ENCODE assay signal across 8 cellular contexts in genomic region chr3:15064835-15065549, GRCh38. TPM values are rescaled to one million over a fixed set of nuclear protein-coding genes. Genes with fewer than 3 reads are reported as not detected.
DNase-seq lines count a peak whose midpoint lies in the region; ATAC-seq and TF ChIP-seq lines count a peak whose summit lies in the region.

Gene MRPS25, minus strand, starts transcription at chr3:15065315. Its CDS starts 121 bp downstream, at chr3:15065194.

- CTCF ChIA-PET in PC-9 (lab: Charles Lee) = interaction anchor here (1.3 kb wide), 1 partner anchor 14 kb away, joined by 4 read pairs; no protein-coding TSS in a partner anchor

- 0 out of 2 replicates have a peak within 1 kb of the TSS, but pooled peaks have one; percentile 36 for H3K27ac ChIP-seq in PC-9
- H3K27ac ChIP-seq in esophagus (ENCODE audit: low read depth in 2 of 2, low read length in 1 of 2) = peak within 1 kb of the TSS; percentile 66 to 88

- peak within 1 kb of the TSS; percentile 88 for H3K4me3 ChIP-seq in Jurkat, Clone E6-1 (ENCODE audit: low read length)
- H3K4me3 ChIP-seq in PC-9 (peak within 1 kb of the TSS; percentile 97), esophagus (ENCODE audit: low read depth in 1 of 2, low read length in 2 of 2) (peak within 1 kb of the TSS; percentile 80 to 88), mucosa of stomach (ENCODE audit: low read length) (peak within 1 kb of the TSS; percentile 80)

- H3K4me1 ChIP-seq in PC-9 (replicated peaks; ENCODE audit: insufficient read depth) = peaks cover 18% of the 10 kb centered on the region
- peaks cover 5 to 13% of the 10 kb centered on the region in 2 donors for H3K4me1 ChIP-seq in esophagus (ENCODE audit: control insufficient read depth in 2 of 2, insufficient read depth in 2 of 2, low read length in 1 of 2)
- peaks cover 15% of the 10 kb centered on the region for H3K4me1 ChIP-seq in mucosa of stomach (ENCODE audit: control insufficient read depth, insufficient read depth, low read length)

- no peaks in the 10 kb centered on the region for H3K9me3 ChIP-seq in PC-9 (ENCODE audit: insufficient read depth, low read depth)
- H3K9me3 ChIP-seq in esophagus (ENCODE audit: control insufficient read depth in 2 of 2, insufficient read depth in 1 of 2, low read depth in 1 of 2, low read length in 1 of 2) = no peaks in the 10 kb centered on the region
- no peaks in the 10 kb centered on the region for H3K9me3 ChIP-seq in mucosa of stomach (ENCODE audit: control insufficient read depth, low read length)

- peak within 1 kb of the TSS; percentile 89 for H3K9ac ChIP-seq in mucosa of stomach (ENCODE audit: low read length)

- BruUV-seq in PC-9 (replicated peaks; lab: Mats Ljungman, UMichigan) = no TSS peak

- H3K36me3 ChIP-seq in PC-9 (ENCODE audit: low read depth) (no peaks in the 10 kb centered on the region), esophagus (ENCODE audit: control insufficient read depth in 2 of 2, insufficient read depth in 2 of 2, low read length in 1 of 2) (peaks cover 0 to 2% of the 10 kb centered on the region in 2 donors), mucosa of stomach (ENCODE audit: control insufficient read depth, insufficient read depth, low read length) (no peaks in the 10 kb centered on the region)

- peak; percentile 94 for ATAC-seq in GM21717 (IDR thresholded peaks at IDR 0.05; ENCODE audit: unreplicated experiment)

- no peaks in the 10 kb centered on the region; the same call in 1 of the 2 replicates for H3K9me2 ChIP-seq in PC-9 (ENCODE audit: insufficient read depth)

- peak within 1 kb of the TSS; percentile 95 for H3K4me2 ChIP-seq in PC-9

- H2AFZ ChIP-seq in PC-9 = peak within 1 kb of the TSS; percentile 97

- POLR2A ChIA-PET in PC-9 (lab: Charles Lee; ENCODE audit: unreplicated experiment) = interaction anchor here (0.7 kb wide), 2 partner anchors 92 to 1329 kb away, joined by 3 to 5 read pairs; no protein-coding TSS in a partner anchor

- no peak for TF ChIP-seq CTCF in PC-9 (conservative IDR thresholded peaks at IDR 0.05)

- H3K27me3 ChIP-seq in PC-9 (ENCODE audit: insufficient read depth, low read depth) (no peaks in the 10 kb centered on the region), esophagus (ENCODE audit: control insufficient read depth in 1 of 2, insufficient read depth in 2 of 2, low read length in 2 of 2) (no peaks in the 10 kb centered on the region), mucosa of stomach (ENCODE audit: control insufficient read depth, insufficient read depth, low read length) (no peaks in the 10 kb centered on the region)

- WGBS in esophagus, 2 donors = 0% methylated on average over 69 of the region's 69 CpGs

- DNase-seq in DMS153 treated with DMSO at 0.1 percent for 48 hours (lab: John Stamatoyannopoulos, UW; ENCODE audit: unreplicated experiment) (peak; percentile 27), PC-9 (peak; percentile 81 to 88)
- DNase-seq in Jurkat, Clone E6-1 (ENCODE audit: low read depth, low spot score) = peak; percentile 87
- peak; percentile 85 for DNase-seq in activated T-cell treated with anti-CD3 and anti-CD28 coated beads, Interleukin-2, amount 50 U/mL, for 1 hour
- peak; percentile 91 for DNase-seq in stimulated activated CD8-positive, alpha-beta memory T cell treated with anti-CD3 and anti-CD28 coated beads, Interleukin-4, amount 100 ng/mL, for 48 hours

- peaks cover 6% of the 10 kb centered on the region; the same call in 1 of the 2 replicates for H3F3A ChIP-seq in PC-9 (ENCODE audit: insufficient read depth, low read depth)

- H3K79me2 ChIP-seq in PC-9 (ENCODE audit: low read depth) = peaks cover 28% of the 10 kb centered on the region

- intact Hi-C loops in PC-9 (cut with micrococcal nuclease; ENCODE audit: unreplicated experiment) = loop anchor here (5.0 kb wide), 1 partner anchor 118 kb away; the partner anchor contains the start of gene NR2C2

- peaks cover 7% of the 10 kb centered on the region; the same call in 1 of the 2 replicates for H4K20me1 ChIP-seq in PC-9 (ENCODE audit: insufficient read depth)

RNA-seq across cellular contexts. Expression of gene MRPS25, which starts in this region (rescaled TPM):
- 102 TPM for polyA plus RNA-seq in Jurkat, Clone E6-1 (2012; ENCODE audit: insufficient read depth, insufficient read length)
- total RNA-seq in PC-9 (2021) = 47.8 and 53.3 TPM in 2 replicates
- polyA plus RNA-seq in esophagus = 10 to 100 TPM; 41.3 to 43.4 TPM

Comparison
In these comparisons a context has a peak if more than half of its experiments do, and no peak if none do; other contexts are left out.
1. Peak in every context shown above with its lines: DNase-seq, ATAC-seq, H3K4me3 ChIP-seq and H3K27ac ChIP-seq.
2. DNase-seq: peak in every context shown above with its lines; median percentile 91 in stimulated activated CD8-positive, alpha-beta memory T cell treated with anti-CD3 and anti-CD28 coated beads, Interleukin-4, amount 100 ng/mL, for 48 hours; 87 in Jurkat, Clone E6-1; 85 in activated T-cell treated with anti-CD3 and anti-CD28 coated beads, Interleukin-2, amount 50 U/mL, for 1 hour; 84 in PC-9; 27 in DMS153 treated with DMSO at 0.1 percent for 48 hours.